In the genomic region with DNA sequence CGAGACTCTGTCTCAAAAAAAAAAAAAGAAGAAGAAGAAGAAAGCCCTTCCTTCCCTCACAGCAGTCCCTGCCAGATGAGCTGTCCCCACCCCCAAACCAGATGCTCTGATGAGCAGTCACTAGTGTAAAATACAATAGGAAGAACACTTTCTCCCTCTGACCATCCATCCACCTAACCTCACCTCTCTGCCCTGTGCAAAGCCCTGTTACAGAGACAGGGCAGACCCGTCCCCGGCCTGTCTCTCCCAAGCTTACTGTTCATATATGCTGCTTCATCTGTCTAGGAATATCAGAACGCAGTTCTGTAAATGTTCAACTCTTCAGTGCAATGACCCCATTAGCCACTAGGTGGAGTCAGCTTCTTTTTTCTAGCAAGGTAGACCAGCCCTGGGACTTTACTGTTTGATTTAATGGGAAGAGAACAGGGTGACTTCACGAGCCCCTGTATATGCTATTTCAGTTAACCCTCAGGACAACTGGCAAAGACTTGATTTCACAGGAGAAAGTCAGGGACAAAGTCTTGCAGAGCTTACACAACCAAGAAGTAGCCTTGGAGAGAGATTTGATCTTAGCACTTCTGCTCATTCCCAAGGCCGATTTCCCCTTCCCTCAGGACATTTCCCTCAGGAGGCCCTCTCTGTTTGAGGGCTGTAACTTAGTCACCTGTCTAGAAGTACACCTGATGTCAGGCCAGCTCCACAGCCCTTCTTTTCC, we compare ENCODE assay signal across 8 cellular contexts. TPM values are rescaled to one million over a fixed set of nuclear protein-coding genes. Genes with fewer than 3 reads are reported as not detected.
A peak's percentile ranks its signal among the peaks of the same experiment; 100 is the strongest.
DNase-seq lines count a peak whose midpoint lies in the region; ATAC-seq lines count a peak whose summit lies in the region.

No MANE protein-coding gene starts in this region.

- peaks cover 11% of the 10 kb centered on the region for H3K36me3 Mint-ChIP-seq in activated CD4-positive, alpha-beta T cell treated with anti-CD3 and anti-CD28 coated beads, Interleukin-2, amount 10 ng/mL, durations not matched to agents 7 days and 5 days (ENCODE audit: low read depth)

- H3K27me3 Mint-ChIP-seq in activated CD4-positive, alpha-beta T cell treated with anti-CD3 and anti-CD28 coated beads, Interleukin-2, amount 10 ng/mL, durations not matched to agents 7 days and 5 days, result no peaks in the 10 kb centered on the region

- ATAC-seq in HG03354 (IDR thresholded peaks at IDR 0.05; ENCODE audit: poor library complexity, severe bottlenecking, unreplicated experiment), result peak; percentile 88

- peaks cover 4% of the 10 kb centered on the region for H3K4me1 Mint-ChIP-seq in activated CD4-positive, alpha-beta T cell treated with anti-CD3 and anti-CD28 coated beads, Interleukin-2, amount 10 ng/mL, durations not matched to agents 7 days and 5 days

- no peak overlapping the region for H3K27ac Mint-ChIP-seq in activated CD4-positive, alpha-beta T cell treated with anti-CD3 and anti-CD28 coated beads, Interleukin-2, amount 10 ng/mL, durations not matched to agents 7 days and 5 days

- no peak overlapping the region for H3K4me3 Mint-ChIP-seq in activated CD4-positive, alpha-beta T cell treated with anti-CD3 and anti-CD28 coated beads, Interleukin-2, amount 10 ng/mL, durations not matched to agents 7 days and 5 days

- DNase-seq in activated gamma-delta T cell treated with Interleukin-2 at 50 U/mL for 16 hours, result peak; percentile 76
- DNase-seq in activated gamma-delta T cell (lab: John Stamatoyannopoulos, UW), result no peak
- DNase-seq in NCI-H526 treated with DMSO at 0.1 percent for 48 hours (lab: John Stamatoyannopoulos, UW), result peak; percentile 52
- DNase-seq in activated CD4-positive, alpha-beta T cell treated with anti-CD3 and anti-CD28 coated beads, Interleukin-2, amount 10 ng/mL, durations not matched to agents 7 days and 5 days, result peak; percentile 84
- peak; percentile 75 to 82 for DNase-seq in dermis microvascular lymphatic vessel endothelial cell (ENCODE audit: low read depth in 2 of 2)
- DNase-seq in medulla oblongata (ENCODE audit: extremely low spot score), result peak; percentile 89
- peak; percentile 14 to 42 for DNase-seq in stimulated activated CD8-positive, alpha-beta memory T cell treated with anti-CD3 and anti-CD28 coated beads, Interleukin-15, amount 100 ng/mL, for 48 hours (ENCODE audit: low read depth in 2 of 2)

- POLR2A ChIA-PET in activated CD4-positive, alpha-beta T cell treated with anti-CD3 and anti-CD28 coated beads, Interleukin-2, amount 10 ng/mL, durations not matched to agents 7 days and 5 days (lab: Charles Lee), result no interaction called here

- no peaks in the 10 kb centered on the region for H3K9me3 Mint-ChIP-seq in activated CD4-positive, alpha-beta T cell treated with anti-CD3 and anti-CD28 coated beads, Interleukin-2, amount 10 ng/mL, durations not matched to agents 7 days and 5 days

- CTCF ChIA-PET in activated CD4-positive, alpha-beta T cell treated with anti-CD3 and anti-CD28 coated beads, Interleukin-2, amount 10 ng/mL, durations not matched to agents 7 days and 5 days (lab: Charles Lee), result interaction anchor here (0.5 to 4.5 kb wide), 14 partner anchors 8 to 332 kb away, joined by 3 to 19 read pairs (median 3); a partner anchor contains a TSS

RNA-seq across cellular contexts. Expression of a gene that starts 14.9 kb away (rescaled TPM):
- total RNA-seq in activated CD4-positive, alpha-beta T cell treated with anti-CD3 and anti-CD28 coated beads, Interleukin-2, amount 10 ng/mL, durations not matched to agents 7 days and 5 days, result 1 to 10 TPM in 1 of 2 experiments, under 1 TPM in 1; 0.64 to 1.8 TPM
- total RNA-seq in dermis microvascular lymphatic vessel endothelial cell, result 2.4 and 4.2 TPM in 2 replicates

RNA-seq across cellular contexts. Expression of a gene that starts 49.3 kb away (rescaled TPM):
- total RNA-seq in activated CD4-positive, alpha-beta T cell treated with anti-CD3 and anti-CD28 coated beads, Interleukin-2, amount 10 ng/mL, durations not matched to agents 7 days and 5 days, result 10 to 100 TPM; 27.6 to 28.0 TPM
- total RNA-seq in dermis microvascular lymphatic vessel endothelial cell, result 13.6 and 21.5 TPM in 2 replicates
